Comparison of ENCODE assay signal across 1 cellular context in the genomic region with DNA sequence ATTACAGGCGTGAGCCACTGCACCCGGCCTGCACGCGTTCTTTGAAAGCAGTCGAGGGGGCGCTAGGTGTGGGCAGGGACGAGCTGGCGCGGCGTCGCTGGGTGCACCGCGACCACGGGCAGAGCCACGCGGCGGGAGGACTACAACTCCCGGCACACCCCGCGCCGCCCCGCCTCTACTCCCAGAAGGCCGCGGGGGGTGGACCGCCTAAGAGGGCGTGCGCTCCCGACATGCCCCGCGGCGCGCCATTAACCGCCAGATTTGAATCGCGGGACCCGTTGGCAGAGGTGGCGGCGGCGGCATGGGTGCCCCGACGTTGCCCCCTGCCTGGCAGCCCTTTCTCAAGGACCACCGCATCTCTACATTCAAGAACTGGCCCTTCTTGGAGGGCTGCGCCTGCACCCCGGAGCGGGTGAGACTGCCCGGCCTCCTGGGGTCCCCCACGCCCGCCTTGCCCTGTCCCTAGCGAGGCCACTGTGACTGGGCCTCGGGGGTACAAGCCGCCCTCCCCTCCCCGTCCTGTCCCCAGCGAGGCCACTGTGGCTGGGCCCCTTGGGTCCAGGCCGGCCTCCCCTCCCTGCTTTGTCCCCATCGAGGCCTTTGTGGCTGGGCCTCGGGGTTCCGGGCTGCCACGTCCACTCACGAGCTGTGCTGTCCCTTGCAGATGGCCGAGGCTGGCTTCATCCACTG.
TF ChIP-seq lines count a peak whose summit lies in the region.

A gene (plus strand): TSS at position 238 of the 690 bp plus-strand sequence. CDS start 64 bp downstream, at position 302.

TF ChIP-seq in K562, 482 proteins besides CTCF, POLR2A, EP300 and RAD21 (continued from another document and continues in another):
- TF ChIP-seq, protein P1, sequence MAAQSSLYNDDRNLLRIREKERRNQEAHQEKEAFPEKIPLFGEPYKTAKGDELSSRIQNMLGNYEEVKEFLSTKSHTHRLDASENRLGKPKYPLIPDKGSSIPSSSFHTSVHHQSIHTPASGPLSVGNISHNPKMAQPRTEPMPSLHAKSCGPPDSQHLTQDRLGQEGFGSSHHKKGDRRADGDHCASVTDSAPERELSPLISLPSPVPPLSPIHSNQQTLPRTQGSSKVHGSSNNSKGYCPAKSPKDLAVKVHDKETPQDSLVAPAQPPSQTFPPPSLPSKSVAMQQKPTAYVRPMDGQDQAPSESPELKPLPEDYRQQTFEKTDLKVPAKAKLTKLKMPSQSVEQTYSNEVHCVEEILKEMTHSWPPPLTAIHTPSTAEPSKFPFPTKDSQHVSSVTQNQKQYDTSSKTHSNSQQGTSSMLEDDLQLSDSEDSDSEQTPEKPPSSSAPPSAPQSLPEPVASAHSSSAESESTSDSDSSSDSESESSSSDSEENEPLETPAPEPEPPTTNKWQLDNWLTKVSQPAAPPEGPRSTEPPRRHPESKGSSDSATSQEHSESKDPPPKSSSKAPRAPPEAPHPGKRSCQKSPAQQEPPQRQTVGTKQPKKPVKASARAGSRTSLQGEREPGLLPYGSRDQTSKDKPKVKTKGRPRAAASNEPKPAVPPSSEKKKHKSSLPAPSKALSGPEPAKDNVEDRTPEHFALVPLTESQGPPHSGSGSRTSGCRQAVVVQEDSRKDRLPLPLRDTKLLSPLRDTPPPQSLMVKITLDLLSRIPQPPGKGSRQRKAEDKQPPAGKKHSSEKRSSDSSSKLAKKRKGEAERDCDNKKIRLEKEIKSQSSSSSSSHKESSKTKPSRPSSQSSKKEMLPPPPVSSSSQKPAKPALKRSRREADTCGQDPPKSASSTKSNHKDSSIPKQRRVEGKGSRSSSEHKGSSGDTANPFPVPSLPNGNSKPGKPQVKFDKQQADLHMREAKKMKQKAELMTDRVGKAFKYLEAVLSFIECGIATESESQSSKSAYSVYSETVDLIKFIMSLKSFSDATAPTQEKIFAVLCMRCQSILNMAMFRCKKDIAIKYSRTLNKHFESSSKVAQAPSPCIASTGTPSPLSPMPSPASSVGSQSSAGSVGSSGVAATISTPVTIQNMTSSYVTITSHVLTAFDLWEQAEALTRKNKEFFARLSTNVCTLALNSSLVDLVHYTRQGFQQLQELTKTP (IDR thresholded peaks at IDR 0.05; ENCODE audit: low read depth in 1 of 2, partially characterized antibody in 2 of 2), result peak in 1 of 2 experiments; percentile 96
- TF ChIP-seq HDAC2 (IDR thresholded peaks at IDR 0.05) (peak; percentile 75; the same call in 1 of the 2 replicates), SNIP1 (IDR thresholded peaks at IDR 0.05; ENCODE audit: low read depth) (no peak), CHCHD3 (CRISPR knock-in tag; IDR thresholded peaks at IDR 0.05) (no peak), GTF2A2 (tag; IDR thresholded peaks at IDR 0.05) (no peak), LEF1 (IDR thresholded peaks at IDR 0.05) (no peak), ELF1 (tag; IDR thresholded peaks at IDR 0.05) (no peak), RBM15 (IDR thresholded peaks at IDR 0.05; ENCODE audit: insufficient read depth, low read length) (no peak), BMI1 (IDR thresholded peaks at IDR 0.05; ENCODE audit: low read length) (no peak), MIER1 (IDR thresholded peaks at IDR 0.05; ENCODE audit: low read depth) (no peak), CEBPB (tag; IDR thresholded peaks at IDR 0.05) (no peak), ADNP (tag; IDR thresholded peaks at IDR 0.05) (no peak), ETV5 (CRISPR knock-in tag; IDR thresholded peaks at IDR 0.05; ENCODE audit: low read depth) (peak; percentile 48; the same call in 1 of the 2 replicates), ZNF764 (CRISPR knock-in tag; IDR thresholded peaks at IDR 0.05; ENCODE audit: low read depth) (no peak), RB1 (IDR thresholded peaks at IDR 0.05; ENCODE audit: low read depth) (peak; percentile 89), TBP (optimal IDR thresholded peaks at IDR 0.05; ENCODE audit: low read depth, low read length) (peak; percentile 79), MAFF (IDR thresholded peaks at IDR 0.05; ENCODE audit: low read length) (no peak), ILF3 (IDR thresholded peaks at IDR 0.05; ENCODE audit: borderline replicate concordance) (no peak), ZNF561 (CRISPR knock-in tag; conservative IDR thresholded peaks at IDR 0.05) (no peak), SUPT5H (IDR thresholded peaks at IDR 0.05) (peak; percentile 86), ATF1 (CRISPR knock-in tag; IDR thresholded peaks at IDR 0.05) (no peak), ATF1 (tag; IDR thresholded peaks at IDR 0.05) (peak; percentile 78), PHB (CRISPR knock-in tag; IDR thresholded peaks at IDR 0.05) (no peak), C11orf30 (IDR thresholded peaks at IDR 0.05; ENCODE audit: low read depth) (peak; percentile 79), ZNF165 (CRISPR knock-in tag; IDR thresholded peaks at IDR 0.05; ENCODE audit: borderline replicate concordance) (no peak), ZNF41 (CRISPR knock-in tag; conservative IDR thresholded peaks at IDR 0.05) (no peak), TAF15 (IDR thresholded peaks at IDR 0.05; ENCODE audit: low read depth, low read length) (no peak), SIN3B (IDR thresholded peaks at IDR 0.05; ENCODE audit: low read depth) (peak; percentile 89), NFATC3 (IDR thresholded peaks at IDR 0.05) (no peak), RBM14 (IDR thresholded peaks at IDR 0.05; ENCODE audit: borderline replicate concordance, insufficient read depth, low read depth, low read length) (0 out of 2 replicates have a peak, but pooled peaks have one; percentile 24), MTA3 (IDR thresholded peaks at IDR 0.05; ENCODE audit: borderline replicate concordance) (peak; percentile 80), RCOR1 (IDR thresholded peaks at IDR 0.05; ENCODE audit: borderline replicate concordance in 1 of 2, low read depth in 2 of 2, low read length in 2 of 2) (peak in 1 of 2 experiments; percentile 33; a peak in 1 of 4 replicates), FOXK1 (CRISPR knock-in tag; IDR thresholded peaks at IDR 0.05; ENCODE audit: borderline replicate concordance) (peak; percentile 36; the same call in 1 of the 2 replicates), ESRRA (IDR thresholded peaks at IDR 0.05; ENCODE audit: borderline replicate concordance, low read depth) (peak; percentile 67), GATA2 (CRISPR knock-in tag; IDR thresholded peaks at IDR 0.05) (no peak), PTBP1 (IDR thresholded peaks at IDR 0.05; ENCODE audit: low read depth, low read length) (no peak), CCAR2 (IDR thresholded peaks at IDR 0.05; ENCODE audit: low read depth, low read length) (no peak), FOXK2 (conservative IDR thresholded peaks at IDR 0.05 in 1 of 2, IDR thresholded peaks at IDR 0.05 in 1 of 2; ENCODE audit: low read depth in 2 of 2) (no peak), TRIM24 (IDR thresholded peaks at IDR 0.05) (no peak)
- TF ChIP-seq, protein P2, sequence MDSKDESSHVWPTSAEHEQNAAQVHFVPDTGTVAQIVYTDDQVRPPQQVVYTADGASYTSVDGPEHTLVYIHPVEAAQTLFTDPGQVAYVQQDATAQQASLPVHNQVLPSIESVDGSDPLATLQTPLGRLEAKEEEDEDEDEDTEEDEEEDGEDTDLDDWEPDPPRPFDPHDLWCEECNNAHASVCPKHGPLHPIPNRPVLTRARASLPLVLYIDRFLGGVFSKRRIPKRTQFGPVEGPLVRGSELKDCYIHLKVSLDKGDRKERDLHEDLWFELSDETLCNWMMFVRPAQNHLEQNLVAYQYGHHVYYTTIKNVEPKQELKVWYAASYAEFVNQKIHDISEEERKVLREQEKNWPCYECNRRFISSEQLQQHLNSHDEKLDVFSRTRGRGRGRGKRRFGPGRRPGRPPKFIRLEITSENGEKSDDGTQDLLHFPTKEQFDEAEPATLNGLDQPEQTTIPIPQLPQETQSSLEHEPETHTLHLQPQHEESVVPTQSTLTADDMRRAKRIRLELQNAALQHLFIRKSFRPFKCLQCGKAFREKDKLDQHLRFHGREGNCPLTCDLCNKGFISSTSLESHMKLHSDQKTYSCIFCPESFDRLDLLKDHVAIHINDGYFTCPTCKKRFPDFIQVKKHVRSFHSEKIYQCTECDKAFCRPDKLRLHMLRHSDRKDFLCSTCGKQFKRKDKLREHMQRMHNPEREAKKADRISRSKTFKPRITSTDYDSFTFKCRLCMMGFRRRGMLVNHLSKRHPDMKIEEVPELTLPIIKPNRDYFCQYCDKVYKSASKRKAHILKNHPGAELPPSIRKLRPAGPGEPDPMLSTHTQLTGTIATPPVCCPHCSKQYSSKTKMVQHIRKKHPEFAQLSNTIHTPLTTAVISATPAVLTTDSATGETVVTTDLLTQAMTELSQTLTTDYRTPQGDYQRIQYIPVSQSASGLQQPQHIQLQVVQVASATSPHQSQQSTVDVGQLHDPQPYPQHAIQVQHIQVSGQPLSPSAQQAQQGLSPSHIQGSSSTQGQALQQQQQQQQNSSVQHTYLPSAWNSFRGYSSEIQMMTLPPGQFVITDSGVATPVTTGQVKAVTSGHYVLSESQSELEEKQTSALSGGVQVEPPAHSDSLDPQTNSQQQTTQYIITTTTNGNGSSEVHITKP (IDR thresholded peaks at IDR 0.05; ENCODE audit: partially characterized antibody), result peak; percentile 37
- TF ChIP-seq, protein P3, sequence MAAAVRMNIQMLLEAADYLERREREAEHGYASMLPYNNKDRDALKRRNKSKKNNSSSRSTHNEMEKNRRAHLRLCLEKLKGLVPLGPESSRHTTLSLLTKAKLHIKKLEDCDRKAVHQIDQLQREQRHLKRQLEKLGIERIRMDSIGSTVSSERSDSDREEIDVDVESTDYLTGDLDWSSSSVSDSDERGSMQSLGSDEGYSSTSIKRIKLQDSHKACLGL (CRISPR knock-in tag; IDR thresholded peaks at IDR 0.05; ENCODE audit: borderline replicate concordance, poor library complexity, severe bottlenecking), result no peak
- TF ChIP-seq, protein P4, sequence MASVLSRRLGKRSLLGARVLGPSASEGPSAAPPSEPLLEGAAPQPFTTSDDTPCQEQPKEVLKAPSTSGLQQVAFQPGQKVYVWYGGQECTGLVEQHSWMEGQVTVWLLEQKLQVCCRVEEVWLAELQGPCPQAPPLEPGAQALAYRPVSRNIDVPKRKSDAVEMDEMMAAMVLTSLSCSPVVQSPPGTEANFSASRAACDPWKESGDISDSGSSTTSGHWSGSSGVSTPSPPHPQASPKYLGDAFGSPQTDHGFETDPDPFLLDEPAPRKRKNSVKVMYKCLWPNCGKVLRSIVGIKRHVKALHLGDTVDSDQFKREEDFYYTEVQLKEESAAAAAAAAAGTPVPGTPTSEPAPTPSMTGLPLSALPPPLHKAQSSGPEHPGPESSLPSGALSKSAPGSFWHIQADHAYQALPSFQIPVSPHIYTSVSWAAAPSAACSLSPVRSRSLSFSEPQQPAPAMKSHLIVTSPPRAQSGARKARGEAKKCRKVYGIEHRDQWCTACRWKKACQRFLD (CRISPR knock-in tag; IDR thresholded peaks at IDR 0.05), result peak; percentile 87
- TF ChIP-seq, protein P5, sequence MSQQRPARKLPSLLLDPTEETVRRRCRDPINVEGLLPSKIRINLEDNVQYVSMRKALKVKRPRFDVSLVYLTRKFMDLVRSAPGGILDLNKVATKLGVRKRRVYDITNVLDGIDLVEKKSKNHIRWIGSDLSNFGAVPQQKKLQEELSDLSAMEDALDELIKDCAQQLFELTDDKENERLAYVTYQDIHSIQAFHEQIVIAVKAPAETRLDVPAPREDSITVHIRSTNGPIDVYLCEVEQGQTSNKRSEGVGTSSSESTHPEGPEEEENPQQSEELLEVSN (IDR thresholded peaks at IDR 0.05; ENCODE audit: borderline replicate concordance in 1 of 2, extremely low read depth in 1 of 2, insufficient read depth in 1 of 2, insufficient read length in 1 of 2, low read depth in 1 of 2, low read length in 1 of 2, poor library complexity in 1 of 2, severe bottlenecking in 1 of 2), result peak; percentile 75 to 85
- TF ChIP-seq, protein P6, sequence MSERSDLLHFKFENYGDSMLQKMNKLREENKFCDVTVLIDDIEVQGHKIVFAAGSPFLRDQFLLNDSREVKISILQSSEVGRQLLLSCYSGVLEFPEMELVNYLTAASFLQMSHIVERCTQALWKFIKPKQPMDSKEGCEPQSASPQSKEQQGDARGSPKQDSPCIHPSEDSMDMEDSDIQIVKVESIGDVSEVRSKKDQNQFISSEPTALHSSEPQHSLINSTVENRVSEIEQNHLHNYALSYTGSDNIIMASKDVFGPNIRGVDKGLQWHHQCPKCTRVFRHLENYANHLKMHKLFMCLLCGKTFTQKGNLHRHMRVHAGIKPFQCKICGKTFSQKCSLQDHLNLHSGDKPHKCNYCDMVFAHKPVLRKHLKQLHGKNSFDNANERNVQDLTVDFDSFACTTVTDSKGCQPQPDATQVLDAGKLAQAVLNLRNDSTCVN (CRISPR knock-in tag; IDR thresholded peaks at IDR 0.05), result no peak
- TF ChIP-seq, protein P7, sequence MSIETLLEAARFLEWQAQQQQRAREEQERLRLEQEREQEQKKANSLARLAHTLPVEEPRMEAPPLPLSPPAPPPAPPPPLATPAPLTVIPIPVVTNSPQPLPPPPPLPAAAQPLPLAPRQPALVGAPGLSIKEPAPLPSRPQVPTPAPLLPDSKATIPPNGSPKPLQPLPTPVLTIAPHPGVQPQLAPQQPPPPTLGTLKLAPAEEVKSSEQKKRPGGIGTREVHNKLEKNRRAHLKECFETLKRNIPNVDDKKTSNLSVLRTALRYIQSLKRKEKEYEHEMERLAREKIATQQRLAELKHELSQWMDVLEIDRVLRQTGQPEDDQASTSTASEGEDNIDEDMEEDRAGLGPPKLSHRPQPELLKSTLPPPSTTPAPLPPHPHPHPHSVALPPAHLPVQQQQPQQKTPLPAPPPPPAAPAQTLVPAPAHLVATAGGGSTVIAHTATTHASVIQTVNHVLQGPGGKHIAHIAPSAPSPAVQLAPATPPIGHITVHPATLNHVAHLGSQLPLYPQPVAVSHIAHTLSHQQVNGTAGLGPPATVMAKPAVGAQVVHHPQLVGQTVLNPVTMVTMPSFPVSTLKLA (conservative IDR thresholded peaks at IDR 0.05), result peak; percentile 97 to 99
